ENCODE assay signal across 11 cellular contexts in the genomic region with DNA sequence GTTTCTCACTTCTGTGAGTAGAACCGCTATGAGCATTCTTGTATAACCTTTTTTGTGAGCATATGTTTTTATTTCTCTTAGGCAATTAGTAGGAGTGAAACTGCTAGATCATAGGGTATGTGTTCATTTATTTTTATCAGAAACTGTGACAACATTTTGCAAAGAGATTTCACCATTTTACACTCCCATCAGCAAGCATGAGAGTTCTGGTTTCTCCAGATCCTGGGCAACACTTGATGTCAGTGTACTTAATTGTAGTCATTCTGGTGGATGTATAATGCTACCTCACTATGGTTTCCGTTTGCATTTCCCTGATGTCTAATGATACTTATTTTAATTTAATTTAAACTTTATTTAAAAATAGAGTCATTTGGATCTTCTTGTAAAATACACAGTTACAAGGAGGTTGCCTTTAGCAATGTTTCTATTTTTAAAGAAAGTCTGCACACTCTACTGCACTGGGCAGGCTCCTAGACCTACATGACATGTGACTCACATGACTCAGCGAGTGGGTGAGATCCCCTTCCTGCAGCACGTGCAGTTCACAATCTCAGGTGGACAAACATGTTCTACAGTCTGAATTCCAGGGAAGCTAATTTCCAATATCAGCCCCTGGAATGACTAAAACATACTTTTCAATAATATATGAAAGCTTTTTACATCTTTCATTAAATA.
DNase-seq lines count a peak whose midpoint lies in the region; ATAC-seq, FAIRE-seq and TF ChIP-seq lines count a peak whose summit lies in the region.
"Had no signal": no experiment of that assay in that cellular context is flagged by ENCODE, and none has a peak within 500 bp of the region (broad histone marks: within the 10 kb centered on the region; RNA-seq: fewer than 3 reads in every experiment).

No MANE protein-coding gene starts in this region.

- RAD21 ChIA-PET in GM12878 (lab: Charles Lee; ENCODE audit: unreplicated experiment), result no interaction called here

- no TSS peak for BruUV-seq in GM12878 (replicated peaks; lab: Mats Ljungman, UMichigan)

- 15% methylated on average over 4 of the region's 4 CpGs for WGBS in GM12878 (ENCODE audit: insufficient coverage, insufficient replicate concordance, low lambda C conversion rate, missing lambda C conversion rate)

- H3K9me3 ChIP-seq in GM12878 (replicated peaks; ENCODE audit: control insufficient read depth, insufficient read depth, low read length), result no peaks in the 10 kb centered on the region; the same call in 2 of the 3 replicates

- H3K36me3 Mint-ChIP-seq in natural killer cell, result no peaks in the 10 kb centered on the region
- no peaks in the 10 kb centered on the region for H3K36me3 Mint-ChIP-seq in activated T-helper 1 cell treated with anti-CD3 and anti-CD28 coated beads, Interleukin-12 subunit alpha, Interleukin-12 subunit beta, Interleukin-2, Interleukin-4 antibody, amounts not matched to agents 30 ng/mL and 10 ng/mL and 1 ng/mL, durations not matched to agents 14 hours and 24 hours and 36 hours (ENCODE audit: low read depth)

- TF ChIP-seq EP300 in GM12878 (IDR thresholded peaks at IDR 0.05; ENCODE audit: borderline replicate concordance in 1 of 2, control insufficient read depth in 1 of 2, low read depth in 2 of 2, low read length in 2 of 2), result no peak

- SMC1A ChIA-PET in GM12878 (lab: Charles Lee; ENCODE audit: uncharacterized antibody, unreplicated experiment), result interaction anchor here (1.0 kb wide), 1 partner anchor 12 kb away, joined by 4 read pairs; no protein-coding TSS in a partner anchor

- POLR2A ChIA-PET in GM12878 (lab: Charles Lee), result no interaction called here

- no peak for TF ChIP-seq POLR2A in GM12878 (IDR thresholded peaks at IDR 0.05; ENCODE audit: low read depth, low read length)

- DNase-seq in NCI-H1436 (lab: John Stamatoyannopoulos, UW) (peak; percentile 12), NCI-H1436 treated with DMSO at 0.1 percent for 48 hours (lab: John Stamatoyannopoulos, UW) (no peak), GM12878 (ENCODE audit: low read depth, low spot score) (no peak), natural killer cell (no peak), amniotic stem cell (lab: John Stamatoyannopoulos, UW) (no peak), brain microvascular endothelial cell (no peak)
- peak; percentile 24 for DNase-seq in Jurkat, Clone E6-1 (ENCODE audit: low read depth, low spot score)
- no peak for DNase-seq in activated T-helper 1 cell treated with anti-CD3 and anti-CD28 coated beads, Interleukin-12 subunit alpha, Interleukin-12 subunit beta, Interleukin-2, Interleukin-4 antibody, amounts not matched to agents 30 ng/mL and 10 ng/mL and 1 ng/mL, durations not matched to agents 14 hours and 24 hours and 36 hours (ENCODE audit: low spot score)
- DNase-seq: MG63 had no signal

- TF ChIP-seq RAD21 in GM12878 (IDR thresholded peaks at IDR 0.05; ENCODE audit: insufficient read depth, low read depth, low read length), result no peak

- no peak for FAIRE-seq in GM12878 (lab: Jason Lieb, UNC)
- FAIRE-seq: A204.1 had no signal

- H3K4me3 ChIP-seq in Jurkat, Clone E6-1 (ENCODE audit: low read length), result no peak overlapping the region
- H3K4me3 ChIP-seq in GM12878 (no peak overlapping the region), brain microvascular endothelial cell (ENCODE audit: low read depth, low read length) (no peak overlapping the region)
- H3K4me3 ChIP-seq: MG63 had no signal

- H3K9me3 Mint-ChIP-seq in natural killer cell, result no peaks in the 10 kb centered on the region
- H3K9me3 Mint-ChIP-seq in activated T-helper 1 cell treated with anti-CD3 and anti-CD28 coated beads, Interleukin-12 subunit alpha, Interleukin-12 subunit beta, Interleukin-2, Interleukin-4 antibody, amounts not matched to agents 30 ng/mL and 10 ng/mL and 1 ng/mL, durations not matched to agents 14 hours and 24 hours and 36 hours, result peaks cover 7% of the 10 kb centered on the region

- H3K9ac ChIP-seq in GM12878 (ENCODE audit: control insufficient read depth, insufficient read depth, low read length), result no peak overlapping the region

- H3K27ac ChIP-seq in GM12878 (ENCODE audit: control insufficient read depth, insufficient read depth), result no peak overlapping the region
- no peak overlapping the region for H3K27ac ChIP-seq in brain microvascular endothelial cell

- no peak overlapping the region for H3K4me2 ChIP-seq in GM12878 (ENCODE audit: control insufficient read depth, insufficient read depth)

- H4K20me1 ChIP-seq in GM12878 (ENCODE audit: control insufficient read depth, insufficient read depth), result no peaks in the 10 kb centered on the region

- no peaks in the 10 kb centered on the region for H3K27me3 Mint-ChIP-seq in natural killer cell (ENCODE audit: low read depth in 2 of 2)
- H3K27me3 Mint-ChIP-seq in activated T-helper 1 cell treated with anti-CD3 and anti-CD28 coated beads, Interleukin-12 subunit alpha, Interleukin-12 subunit beta, Interleukin-2, Interleukin-4 antibody, amounts not matched to agents 30 ng/mL and 10 ng/mL and 1 ng/mL, durations not matched to agents 14 hours and 24 hours and 36 hours (ENCODE audit: insufficient read depth), result peaks cover 50% of the 10 kb centered on the region

- CTCF ChIA-PET in GM12878 (lab: Yijun Ruan, JAX), result no interaction called here

- intact Hi-C loops in GM12878 (cut with micrococcal nuclease; ENCODE audit: unreplicated experiment), result no loop called here
- intact Hi-C loops in natural killer cell (cut with micrococcal nuclease), result loop anchor here (10.0 kb wide), 2 partner anchors 121 to 179 kb away; no protein-coding TSS in a partner anchor
- intact Hi-C loops in activated T-helper 1 cell treated with anti-CD3 and anti-CD28 coated beads, Interleukin-12 subunit alpha, Interleukin-12 subunit beta, Interleukin-2, Interleukin-4 antibody, amounts not matched to agents 30 ng/mL and 10 ng/mL and 1 ng/mL, durations not matched to agents 14 hours and 24 hours and 36 hours (cut with micrococcal nuclease), result no loop called here

- no peak for TF ChIP-seq CTCF in GM12878 (IDR thresholded peaks at IDR 0.05 in 2 of 3, conservative IDR thresholded peaks at IDR 0.05 in 1 of 3; ENCODE audit: control insufficient read depth in 2 of 3, extremely low read depth in 1 of 3, insufficient read depth in 1 of 3, low read depth in 3 of 3, low read length in 3 of 3)
- no peak for TF ChIP-seq CTCF in natural killer cell (IDR thresholded peaks at IDR 0.05)
- no peak for TF ChIP-seq CTCF in brain microvascular endothelial cell (IDR thresholded peaks at IDR 0.05; ENCODE audit: low read depth, low read length, missing control alignments)

- no peaks in the 10 kb centered on the region for H3K36me3 ChIP-seq in GM12878 (ENCODE audit: control insufficient read depth in 2 of 2, insufficient read depth in 2 of 2, low read length in 1 of 2)
- H3K36me3 ChIP-seq in brain microvascular endothelial cell (replicated peaks), result no peaks in the 10 kb centered on the region
- H3K36me3 ChIP-seq: MG63 had no signal

- no peaks in the 10 kb centered on the region for H3K79me2 ChIP-seq in GM12878 (ENCODE audit: control insufficient read depth, insufficient read depth, low read length)

- no peaks in the 10 kb centered on the region for H3K4me1 ChIP-seq in GM12878 (ENCODE audit: control insufficient read depth, insufficient read depth, low read length)

- no peak overlapping the region for H2AFZ ChIP-seq in GM12878 (ENCODE audit: control insufficient read depth, low read depth, low read length)

- H3K27me3 ChIP-seq in GM12878 (replicated peaks in 1 of 2; ENCODE audit: control insufficient read depth in 2 of 2, insufficient read depth in 2 of 2, low read length in 1 of 2) (peaks cover 0 to 2% of the 10 kb centered on the region in 2 experiments; a peak in 1 of 4 replicates), brain microvascular endothelial cell (replicated peaks) (peaks cover 21% of the 10 kb centered on the region)

- in situ Hi-C loops in GM12878 (cut with MboI), result no loop called here
- in situ Hi-C loops in brain microvascular endothelial cell (cut with HindIII; ENCODE audit: low pct_ligation_motif_present, low sequenced_read_pairs), result no loop called here

- peak overlapping the region; percentile 79 to 86 for H3K27ac Mint-ChIP-seq in natural killer cell
- H3K27ac Mint-ChIP-seq in activated T-helper 1 cell treated with anti-CD3 and anti-CD28 coated beads, Interleukin-12 subunit alpha, Interleukin-12 subunit beta, Interleukin-2, Interleukin-4 antibody, amounts not matched to agents 30 ng/mL and 10 ng/mL and 1 ng/mL, durations not matched to agents 14 hours and 24 hours and 36 hours, result no peak overlapping the region

- peak overlapping the region; percentile 73 for H3K4me3 Mint-ChIP-seq in natural killer cell
- no peak overlapping the region for H3K4me3 Mint-ChIP-seq in activated T-helper 1 cell treated with anti-CD3 and anti-CD28 coated beads, Interleukin-12 subunit alpha, Interleukin-12 subunit beta, Interleukin-2, Interleukin-4 antibody, amounts not matched to agents 30 ng/mL and 10 ng/mL and 1 ng/mL, durations not matched to agents 14 hours and 24 hours and 36 hours

- ATAC-seq in GM12878 (no peak), natural killer cell (peak; percentile 84 to 89 (median 88))
- ATAC-seq: SK-N-SH treated with all-trans-retinoic acid at 6 μM for 48 hours had no signal

- H3K4me1 Mint-ChIP-seq in natural killer cell, result peaks cover 30 to 32% of the 10 kb centered on the region in 2 donors
- no peaks in the 10 kb centered on the region for H3K4me1 Mint-ChIP-seq in activated T-helper 1 cell treated with anti-CD3 and anti-CD28 coated beads, Interleukin-12 subunit alpha, Interleukin-12 subunit beta, Interleukin-2, Interleukin-4 antibody, amounts not matched to agents 30 ng/mL and 10 ng/mL and 1 ng/mL, durations not matched to agents 14 hours and 24 hours and 36 hours (ENCODE audit: low read depth)

TF ChIP-seq in GM12878, 131 proteins besides CTCF, POLR2A, EP300 and RAD21:
- no peak for TF ChIP-seq HDAC2 (IDR thresholded peaks at IDR 0.05)
- TF ChIP-seq NR2C1 (IDR thresholded peaks at IDR 0.05), result no peak
- no peak for TF ChIP-seq CHD2 (IDR thresholded peaks at IDR 0.05; ENCODE audit: borderline replicate concordance, low read depth, low read length)
- TF ChIP-seq ZNF207 (IDR thresholded peaks at IDR 0.05; ENCODE audit: borderline replicate concordance), result no peak
- TF ChIP-seq EED (IDR thresholded peaks at IDR 0.05; ENCODE audit: low read depth), result no peak
- peak; percentile 65 to 72 for TF ChIP-seq BHLHE40 (IDR thresholded peaks at IDR 0.05; ENCODE audit: borderline replicate concordance in 1 of 2, low read depth in 2 of 2, low read length in 1 of 2)
- no peak for TF ChIP-seq CBX3 (IDR thresholded peaks at IDR 0.05; ENCODE audit: borderline replicate concordance, low read depth)

Comparison
In these comparisons a context has a peak if more than half of its experiments do, and no peak if none do; other contexts are left out.
1. DNase-seq: peak in NCI-H1436 (single experiment) and Jurkat, Clone E6-1 (single experiment); none in NCI-H1436 treated with DMSO at 0.1 percent for 48 hours (single experiment), GM12878 (single experiment), natural killer cell (single experiment), activated T-helper 1 cell treated with anti-CD3 and anti-CD28 coated beads, Interleukin-12 subunit alpha, Interleukin-12 subunit beta, Interleukin-2, Interleukin-4 antibody, amounts not matched to agents 30 ng/mL and 10 ng/mL and 1 ng/mL, durations not matched to agents 14 hours and 24 hours and 36 hours (single experiment), amniotic stem cell (single experiment) and brain microvascular endothelial cell (single experiment).